In the genomic region with DNA sequence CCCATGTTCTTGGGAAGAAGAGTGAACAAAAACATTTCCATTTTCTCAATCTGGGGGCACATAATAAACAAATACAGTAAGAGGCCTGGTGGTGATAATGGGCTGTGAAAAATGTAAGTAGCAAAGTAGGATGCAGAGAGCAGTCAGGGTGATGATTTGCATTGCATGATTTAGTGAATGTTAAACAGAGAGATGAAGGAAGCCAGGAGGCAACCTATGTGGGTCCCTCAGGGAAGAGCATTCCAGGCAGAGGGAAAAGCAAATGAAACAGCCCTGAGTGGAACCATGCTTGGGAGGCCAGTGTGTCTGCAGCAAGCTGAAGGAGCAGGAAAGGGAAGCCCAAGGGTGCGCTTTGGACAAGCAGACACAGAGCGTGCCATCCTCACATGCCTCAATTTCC, we compare ENCODE assay signal across 17 cellular contexts. TPM values are rescaled to one million over a fixed set of nuclear protein-coding genes. Genes with fewer than 3 reads are reported as not detected.
"Had no signal": no experiment of that assay in that cellular context is flagged by ENCODE, and none has a peak within 500 bp of the region (broad histone marks: within the 10 kb centered on the region; RNA-seq: fewer than 3 reads in every experiment).

No MANE protein-coding gene starts in this region.

- H3K36me3 ChIP-seq: adrenal gland, left lung, tibial nerve had no signal

- FAIRE-seq: small intestine had no signal

- ATAC-seq: effector memory CD8-positive, alpha-beta T cell; right cardiac atrium; stimulated activated memory B cell treated with anti-CD40 and anti-IgM and Interleukin-4, amounts not matched to agents 10 μg/mL and 1 μg/mL and 100 μg/mL, for 72 hours; T-cell had no signal

- H3K4me3 ChIP-seq: adrenal gland, left lung, SK-N-MC, tibial nerve had no signal

- H3K9me3 ChIP-seq: adrenal gland, left lung, tibial nerve had no signal

- H3K27ac ChIP-seq: adrenal gland, left lung, parathyroid adenoma, SK-N-MC, VCaP had no signal

- DNase-seq: activated CD4-positive, alpha-beta T cell treated with anti-CD3 and anti-CD28 coated beads, Interleukin-2, amount 10 ng/mL, durations not matched to agents 24 days and 14 days; activated naive CD4-positive, alpha-beta T cell treated with anti-CD3 and anti-CD28 coated beads for 36 hours; adrenal gland; effector memory CD8-positive, alpha-beta T cell; erythroblast; glutamatergic neuron; left lung; right cardiac atrium; small intestine; T-cell had no signal

- H3K4me1 ChIP-seq: adrenal gland, parathyroid adenoma had no signal

- H3K79me2 ChIP-seq: parathyroid adenoma had no signal

- H3K27me3 ChIP-seq: adrenal gland, left lung, tibial nerve had no signal

- H2AFZ ChIP-seq: parathyroid adenoma had no signal

- H3K9ac ChIP-seq: parathyroid adenoma had no signal

RNA-seq across cellular contexts. Expression of a gene that starts 5.4 kb away (rescaled TPM):
- total RNA-seq: activated CD4-positive, alpha-beta T cell treated with anti-CD3 and anti-CD28 coated beads, Interleukin-2, amount 10 ng/mL, durations not matched to agents 24 days and 14 days; activated naive CD4-positive, alpha-beta T cell treated with anti-CD3 and anti-CD28 coated beads for 36 hours; myocyte; neural crest cell had no signal
